In genomic region chr5:31226651-31227050, GRCh38 we compare ENCODE assay signal across 22 cellular contexts.
"Had no signal": no experiment of that assay in that cellular context is flagged by ENCODE, and none has a peak within 500 bp of the region (broad histone marks: within the 10 kb centered on the region; RNA-seq: fewer than 3 reads in every experiment).

No MANE protein-coding gene starts in this region.

- DNase-seq: cortex of kidney; dorsolateral prefrontal cortex; effector CD8-positive, alpha-beta T cell; gastrocnemius medialis; islet precursor cell; lower lobe of right lung; posterior cingulate gyrus; sigmoid colon; small intestine; stimulated activated CD4-positive, alpha-beta T cell treated with anti-CD3 and anti-CD28 coated beads, Interleukin-12 subunit alpha, Interleukin-12 subunit beta, amount 100 ng/mL, for 4 hours; stimulated activated naive CD4-positive, alpha-beta T cell; stomach; substantia nigra; trophoblast cell had no signal

- H3K4me3 ChIP-seq: dorsolateral prefrontal cortex, gastrocnemius medialis, lower lobe of right lung, right atrium auricular region, sigmoid colon, stomach, thoracic aorta had no signal

- H3K4me3 Mint-ChIP-seq: memory B cell, mesothelial cell of epicardium, nephron had no signal

- H3K27ac ChIP-seq: lower lobe of right lung, neutrophil, right atrium auricular region, sigmoid colon, thoracic aorta had no signal

- H3K9me3 ChIP-seq: gastrocnemius medialis, lower lobe of right lung, neutrophil, right atrium auricular region, sigmoid colon, stomach, thoracic aorta had no signal

- ATAC-seq: gastrocnemius medialis, left lobe of liver, lower lobe of right lung had no signal

- H3K36me3 Mint-ChIP-seq: memory B cell, mesothelial cell of epicardium had no signal

- H3K9me3 Mint-ChIP-seq: mesothelial cell of epicardium, nephron had no signal

- H3K27ac Mint-ChIP-seq: memory B cell, mesothelial cell of epicardium had no signal

- H3K27me3 Mint-ChIP-seq: memory B cell had no signal

- H3K27me3 ChIP-seq: gastrocnemius medialis, neutrophil, right atrium auricular region, sigmoid colon, stomach had no signal

- FAIRE-seq: small intestine, urothelium cell line had no signal

- H3K36me3 ChIP-seq: gastrocnemius medialis, lower lobe of right lung, neutrophil, right atrium auricular region, sigmoid colon, stomach, thoracic aorta had no signal

- H3K4me1 ChIP-seq: gastrocnemius medialis, lower lobe of right lung, right atrium auricular region, sigmoid colon had no signal

- H3K4me1 Mint-ChIP-seq: memory B cell, mesothelial cell of epicardium had no signal
